19 cellular contexts compared by ENCODE assay signal in genomic region chr4:818106-818921, GRCh38.
"Had no signal": no experiment of that assay in that cellular context is flagged by ENCODE, and none has a peak within 500 bp of the region (broad histone marks: within the 10 kb centered on the region; RNA-seq: fewer than 3 reads in every experiment).

No MANE protein-coding gene starts in this region.

- H3K4me1 ChIP-seq: heart right ventricle had no signal

- H3K4me1 Mint-ChIP-seq: activated CD4-positive, alpha-beta memory T cell treated with anti-CD3 and anti-CD28 coated beads, Interleukin-2, amount 10 ng/mL, durations not matched to agents 7 days and 5 days; activated CD4-positive, alpha-beta T cell treated with anti-CD3 and anti-CD28 coated beads, Interleukin-2, amount 10 ng/mL, durations not matched to agents 24 days and 14 days; activated naive CD8-positive, alpha-beta T cell treated with anti-CD3 and anti-CD28 coated beads, Interleukin-2, amount 50 U/mL, for 24 hours; T-cell had no signal

- DNase-seq: activated CD4-positive, alpha-beta memory T cell treated with anti-CD3 and anti-CD28 coated beads, Interleukin-2, amount 10 ng/mL, durations not matched to agents 7 days and 5 days; activated CD4-positive, alpha-beta T cell treated with anti-CD3 and anti-CD28 coated beads, Interleukin-2, amount 10 ng/mL, durations not matched to agents 24 days and 14 days; activated naive CD4-positive, alpha-beta T cell treated with anti-CD3 and anti-CD28 coated beads, Interleukin-2, amount 50 U/mL, for 16 hours; activated naive CD8-positive, alpha-beta T cell treated with anti-CD3 and anti-CD28 coated beads, Interleukin-2, amount 50 U/mL, for 24 hours; colonic mucosa; erythroblast; foreskin fibroblast; heart right ventricle; left ventricle myocardium superior; occipital lobe; retina; stimulated activated CD4-positive, alpha-beta T cell treated with anti-CD3 and anti-CD28 coated beads, Interleukin-4, amount 100 ng/mL, for 24 hours; stimulated activated naive CD8-positive, alpha-beta T cell treated with anti-CD3 and anti-CD28 coated beads, Interleukin-15, Interleukin-2, amounts not matched to agents 100 U/mL and 50 U/mL, for 24 hours; T-cell had no signal

- H3K9me3 ChIP-seq: colonic mucosa, upper lobe of left lung had no signal

- H3K4me3 ChIP-seq: colonic mucosa, heart right ventricle, upper lobe of left lung had no signal

- H3K36me3 ChIP-seq: colonic mucosa, heart right ventricle, upper lobe of left lung had no signal

- ATAC-seq: activated CD4-positive, CD25-positive, alpha-beta regulatory T cell treated with anti-CD3 and anti-CD28 coated beads, Interleukin-2, amount 50 U/mL, for 24 hours; activated naive CD8-positive, alpha-beta T cell treated with anti-CD3 and anti-CD28 coated beads, Interleukin-2, amount 50 U/mL, for 24 hours; heart right ventricle; left ventricle myocardium superior; stimulated activated naive CD8-positive, alpha-beta T cell treated with anti-CD3 and anti-CD28 coated beads, Interleukin-15, Interleukin-2, amounts not matched to agents 100 U/mL and 50 U/mL, for 24 hours; T-cell had no signal

- H3K9me3 Mint-ChIP-seq: activated CD4-positive, alpha-beta memory T cell treated with anti-CD3 and anti-CD28 coated beads, Interleukin-2, amount 10 ng/mL, durations not matched to agents 7 days and 5 days; activated CD4-positive, alpha-beta T cell treated with anti-CD3 and anti-CD28 coated beads, Interleukin-2, amount 10 ng/mL, durations not matched to agents 24 days and 14 days; activated naive CD8-positive, alpha-beta T cell treated with anti-CD3 and anti-CD28 coated beads, Interleukin-2, amount 50 U/mL, for 24 hours; T-cell; T-helper 2 cell treated with Interferon-gamma antibody and Interleukin-4, amounts not matched to agents 5 μg/mL and 100 μg/mL, for 36 hours had no signal

- H3K36me3 Mint-ChIP-seq: T-cell had no signal

- H3K4me3 Mint-ChIP-seq: activated CD4-positive, alpha-beta memory T cell treated with anti-CD3 and anti-CD28 coated beads, Interleukin-2, amount 10 ng/mL, durations not matched to agents 7 days and 5 days; activated CD4-positive, alpha-beta T cell treated with anti-CD3 and anti-CD28 coated beads, Interleukin-2, amount 10 ng/mL, durations not matched to agents 24 days and 14 days; activated naive CD8-positive, alpha-beta T cell treated with anti-CD3 and anti-CD28 coated beads, Interleukin-2, amount 50 U/mL, for 24 hours; T-cell; T-helper 2 cell treated with Interferon-gamma antibody and Interleukin-4, amounts not matched to agents 5 μg/mL and 100 μg/mL, for 36 hours had no signal

- H3K27ac ChIP-seq: colonic mucosa, heart right ventricle, upper lobe of left lung, VCaP had no signal

- H3K27me3 ChIP-seq: colonic mucosa had no signal

- H3K27ac Mint-ChIP-seq: activated CD4-positive, alpha-beta memory T cell treated with anti-CD3 and anti-CD28 coated beads, Interleukin-2, amount 10 ng/mL, durations not matched to agents 7 days and 5 days; activated CD4-positive, alpha-beta T cell treated with anti-CD3 and anti-CD28 coated beads, Interleukin-2, amount 10 ng/mL, durations not matched to agents 24 days and 14 days; activated naive CD8-positive, alpha-beta T cell treated with anti-CD3 and anti-CD28 coated beads, Interleukin-2, amount 50 U/mL, for 24 hours; progenitor cell of endocrine pancreas; T-cell; T-helper 2 cell treated with Interferon-gamma antibody and Interleukin-4, amounts not matched to agents 5 μg/mL and 100 μg/mL, for 36 hours had no signal
